14 cellular contexts compared by ENCODE assay signal in the genomic region with DNA sequence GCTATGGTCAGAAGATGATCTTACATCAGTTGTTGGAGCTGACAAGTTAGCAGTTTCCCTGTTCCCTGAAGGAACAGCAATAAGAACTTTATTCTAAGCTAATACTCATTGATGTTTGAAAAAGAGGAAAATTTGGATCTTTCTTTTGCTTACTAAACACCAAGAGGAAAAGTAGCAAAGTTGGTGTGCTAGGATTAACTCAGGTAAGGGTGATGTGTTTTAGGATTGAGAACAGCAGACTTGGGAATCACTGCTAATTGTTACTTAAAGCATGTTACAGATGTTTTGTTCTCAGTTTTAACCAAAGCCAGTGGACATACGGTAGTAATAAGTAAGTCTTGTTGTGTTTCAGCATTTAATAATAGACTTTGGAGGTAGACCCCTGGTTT.
"Had no signal": no experiment of that assay in that cellular context is flagged by ENCODE, and none has a peak within 500 bp of the region (broad histone marks: within the 10 kb centered on the region; RNA-seq: fewer than 3 reads in every experiment).

No MANE protein-coding gene starts in this region.

- H3K4me3 ChIP-seq: colonic mucosa, lung, pancreas, thyroid gland, uterus had no signal

- DNase-seq: activated CD4-positive, alpha-beta T cell treated with anti-CD3 and anti-CD28 coated beads, Interleukin-2, amount 50 U/mL, for 4 hours; activated CD4-positive, CD25-positive, alpha-beta regulatory T cell treated with anti-CD3 and anti-CD28 coated beads, Interleukin-2, amount 50 U/mL, for 72 hours; activated naive CD4-positive, alpha-beta T cell; caudate nucleus; colonic mucosa; pancreas; stimulated activated CD4-positive, alpha-beta T cell treated with anti-CD3 and anti-CD28 coated beads, Interleukin-12 subunit alpha, Interleukin-12 subunit beta, amount 100 ng/mL, for 4 hours; stimulated activated CD4-positive, alpha-beta T cell treated with anti-CD3 and anti-CD28 coated beads, Interleukin-2, amount 100 ng/mL, for 24 hours; T-helper 9 cell; thyroid gland; uterus had no signal

- FAIRE-seq: pancreas had no signal

- H3K9me3 ChIP-seq: colonic mucosa, pancreas, thyroid gland, uterus had no signal

- H3K9me3 Mint-ChIP-seq: activated T-helper 1 cell treated with anti-CD3 and anti-CD28 coated beads, Interleukin-12 subunit alpha, Interleukin-12 subunit beta, Interleukin-2, Interleukin-4 antibody, amounts not matched to agents 30 ng/mL and 10 ng/mL and 1 ng/mL, durations not matched to agents 14 hours and 24 hours and 36 hours had no signal

- H3K27me3 ChIP-seq: colonic mucosa, pancreas, thyroid gland, uterus had no signal

- ATAC-seq: esophagus mucosa, pancreas had no signal

- H3K36me3 ChIP-seq: uterus had no signal

- H3K27ac ChIP-seq: colonic mucosa, pancreas, thyroid gland, uterus had no signal
